ENCODE assay signal across 36 cellular contexts in genomic region chr11:103539166-103539565, GRCh38.
DNase-seq lines count a peak whose midpoint lies in the region; ATAC-seq, FAIRE-seq and TF ChIP-seq lines count a peak whose summit lies in the region.
"Had no signal": no experiment of that assay in that cellular context is flagged by ENCODE, and none has a peak within 500 bp of the region (broad histone marks: within the 10 kb centered on the region; RNA-seq: fewer than 3 reads in every experiment).

No MANE protein-coding gene starts in this region.

- H3K4me3 Mint-ChIP-seq in activated CD4-positive, alpha-beta T cell treated with anti-CD3 and anti-CD28 coated beads, Interleukin-2, amount 10 ng/mL, durations not matched to agents 24 days and 14 days = no peak overlapping the region
- H3K4me3 Mint-ChIP-seq: B cell; CD14-positive monocyte; CD4-positive, alpha-beta memory T cell; CD4-positive, alpha-beta T cell; CD4-positive, CD25-positive, alpha-beta regulatory T cell; CD8-positive, alpha-beta memory T cell; CD8-positive, alpha-beta T cell had no signal

- H2BK120ac ChIP-seq in IMR-90 (ENCODE audit: low read depth, low read length) = no peak overlapping the region

- no peak overlapping the region for H3K4me3 ChIP-seq in HepG2 (replicated peaks in 1 of 3; ENCODE audit: insufficient read depth in 1 of 3, low read depth in 2 of 3, low read length in 3 of 3)
- no peak overlapping the region for H3K4me3 ChIP-seq in right lobe of liver
- H3K4me3 ChIP-seq in A549 = no peak overlapping the region
- H3K4me3 ChIP-seq in IMR-90 (ENCODE audit: insufficient read depth, low read depth, low read length) = no peak overlapping the region
- no peak overlapping the region for H3K4me3 ChIP-seq in K562
- no peak overlapping the region for H3K4me3 ChIP-seq in brain microvascular endothelial cell (ENCODE audit: low read depth, low read length)
- H3K4me3 ChIP-seq: BLaER1; BLaER1 treated with 17β-estradiol and CSF1 and Interleukin-3, amounts not matched to agents 10 nM and 100 nM had no signal

- H3K36me3 Mint-ChIP-seq in activated CD4-positive, alpha-beta T cell treated with anti-CD3 and anti-CD28 coated beads, Interleukin-2, amount 10 ng/mL, durations not matched to agents 24 days and 14 days (ENCODE audit: low read depth) = no peaks in the 10 kb centered on the region
- H3K36me3 Mint-ChIP-seq: CD14-positive monocyte; CD4-positive, alpha-beta memory T cell; CD4-positive, CD25-positive, alpha-beta regulatory T cell; CD8-positive, alpha-beta memory T cell; CD8-positive, alpha-beta T cell had no signal

- no peak for TF ChIP-seq RAD21 in HepG2 (CRISPR knock-in tag; IDR thresholded peaks at IDR 0.05)
- no peak for TF ChIP-seq RAD21 in A549 (conservative IDR thresholded peaks at IDR 0.05 in 1 of 2, IDR thresholded peaks at IDR 0.05 in 1 of 2)
- no peak for TF ChIP-seq RAD21 in IMR-90 (IDR thresholded peaks at IDR 0.05; ENCODE audit: low read length)
- no peak for TF ChIP-seq RAD21 in K562 (CRISPR knock-in tag; conservative IDR thresholded peaks at IDR 0.05 in 1 of 2, IDR thresholded peaks at IDR 0.05 in 1 of 2)

- H3K27ac ChIP-seq in HepG2 (ENCODE audit: extremely low read length, insufficient read depth, low read length) (no peak overlapping the region), right lobe of liver (no peak overlapping the region), A549 (no peak overlapping the region), IMR-90 (ENCODE audit: insufficient read depth, low read length) (no peak overlapping the region), K562 (ENCODE audit: extremely low read depth, low read depth, low read length) (no peak overlapping the region), brain microvascular endothelial cell (no peak overlapping the region)
- H3K27ac ChIP-seq: 22Rv1; BLaER1; BLaER1 treated with 17β-estradiol and CSF1 and Interleukin-3, amounts not matched to agents 10 nM and 100 nM; C4-2B had no signal

- no peak overlapping the region for H2BK15ac ChIP-seq in IMR-90 (ENCODE audit: low read depth, low read length)

- H4K5ac ChIP-seq in IMR-90 (ENCODE audit: low read depth, low read length) = no peak overlapping the region

- no peak overlapping the region for H3K4ac ChIP-seq in IMR-90 (ENCODE audit: low read depth, low read length)

- no peak for FAIRE-seq in HepG2 (lab: Jason Lieb, UNC)
- no peak for FAIRE-seq in A549 (lab: Jason Lieb, UNC)
- no peak for FAIRE-seq in K562 (lab: Jason Lieb, UNC)
- FAIRE-seq: A204.1, D721Med had no signal

- H3K14ac ChIP-seq in IMR-90 (replicated peaks; ENCODE audit: low read depth, low read length) = no peak overlapping the region

- H3K56ac ChIP-seq in IMR-90 (ENCODE audit: extremely low read depth, insufficient read depth, low read length) = no peak overlapping the region

- peaks cover 21% of the 10 kb centered on the region for H3K9me3 ChIP-seq in HepG2 (ENCODE audit: low read length)
- H3K9me3 ChIP-seq in right lobe of liver = no peaks in the 10 kb centered on the region
- H3K9me3 ChIP-seq in A549 = peaks cover 9% of the 10 kb centered on the region; the same call in 2 of the 3 replicates
- H3K9me3 ChIP-seq in IMR-90 (ENCODE audit: control insufficient read depth, insufficient read depth, low read length) = no peaks in the 10 kb centered on the region
- no peaks in the 10 kb centered on the region; the same call in 1 of the 2 replicates for H3K9me3 ChIP-seq in K562 (replicated peaks; ENCODE audit: control insufficient read depth, insufficient read depth, low read depth, low read length)

- no peak overlapping the region for H2BK20ac ChIP-seq in IMR-90 (ENCODE audit: low read depth, low read length)

- TF ChIP-seq EP300 in HepG2 (IDR thresholded peaks at IDR 0.05; ENCODE audit: low read depth in 2 of 2, low read length in 2 of 2) (no peak), HepG2 (CRISPR knock-in tag; IDR thresholded peaks at IDR 0.05; ENCODE audit: borderline replicate concordance) (no peak), A549 (IDR thresholded peaks at IDR 0.05) (no peak), K562 (IDR thresholded peaks at IDR 0.05; ENCODE audit: low read length) (no peak)

- H4K20me1 ChIP-seq in HepG2 (ENCODE audit: insufficient read depth, low read length) (no peaks in the 10 kb centered on the region), IMR-90 (ENCODE audit: insufficient read depth, low read length) (no peaks in the 10 kb centered on the region), K562 (replicated peaks; ENCODE audit: control insufficient read depth, insufficient read depth, low read length) (no peaks in the 10 kb centered on the region)
- H4K20me1 ChIP-seq: BLaER1; BLaER1 treated with 17β-estradiol and CSF1 and Interleukin-3, amounts not matched to agents 10 nM and 100 nM had no signal

- no peak overlapping the region for H2AK9ac ChIP-seq in IMR-90 (replicated peaks; ENCODE audit: low read depth, low read length, poor library complexity)

- no peak for TF ChIP-seq CTCF in HepG2 (CRISPR knock-in tag; IDR thresholded peaks at IDR 0.05)
- TF ChIP-seq CTCF in right lobe of liver (IDR thresholded peaks at IDR 0.05) = no peak
- TF ChIP-seq CTCF in A549 (IDR thresholded peaks at IDR 0.05) = no peak
- TF ChIP-seq CTCF in IMR-90 (conservative IDR thresholded peaks at IDR 0.05; ENCODE audit: low read depth, low read length) = no peak
- TF ChIP-seq CTCF in K562 (IDR thresholded peaks at IDR 0.05 in 2 of 3, conservative IDR thresholded peaks at IDR 0.05 in 1 of 3; ENCODE audit: insufficient read depth in 2 of 3, low read depth in 1 of 3, low read length in 3 of 3) = no peak
- no peak for TF ChIP-seq CTCF in brain microvascular endothelial cell (IDR thresholded peaks at IDR 0.05; ENCODE audit: low read depth, low read length, missing control alignments)

- TF ChIP-seq POLR2A in HepG2 (IDR thresholded peaks at IDR 0.05; ENCODE audit: insufficient read depth in 1 of 2, low read depth in 2 of 2, low read length in 2 of 2) (no peak), right lobe of liver (IDR thresholded peaks at IDR 0.05) (no peak), A549 (IDR thresholded peaks at IDR 0.05; ENCODE audit: low read length) (no peak), IMR-90 (IDR thresholded peaks at IDR 0.05; ENCODE audit: low read depth, low read length) (no peak), K562 (conservative IDR thresholded peaks at IDR 0.05) (no peak)

- ATAC-seq in HepG2 (no peak), right lobe of liver (no peak), A549 (no peak), IMR-90 (ENCODE audit: low read depth) (no peak), K562 (no peak)
- ATAC-seq: CD8-positive, alpha-beta T cell had no signal

- intact Hi-C loops in HepG2 (cut with micrococcal nuclease; ENCODE audit: unreplicated experiment) = no loop called here
- intact Hi-C loops in right lobe of liver (cut with DNase I) = no loop called here
- intact Hi-C loops in IMR-90 (cut with micrococcal nuclease) = loop anchor here (2.0 to 5.0 kb wide), 2 partner anchors 212 to 337 kb away; no protein-coding TSS in a partner anchor
- intact Hi-C loops in K562 (cut with micrococcal nuclease) = no loop called here
- intact Hi-C loops in activated CD4-positive, alpha-beta T cell treated with anti-CD3 and anti-CD28 coated beads, Interleukin-2, amount 10 ng/mL, durations not matched to agents 24 days and 14 days (cut with micrococcal nuclease) = loop anchor here (5.0 kb wide), 1 partner anchor 212 kb away; no protein-coding TSS in a partner anchor

- H3K4me2 ChIP-seq in HepG2 (ENCODE audit: low read depth, low read length) = no peak overlapping the region
- H3K4me2 ChIP-seq in A549 = no peak overlapping the region
- no peak overlapping the region for H3K4me2 ChIP-seq in IMR-90 (ENCODE audit: low read depth, low read length)
- no peak overlapping the region for H3K4me2 ChIP-seq in K562 (ENCODE audit: insufficient read depth, low read length)
- H3K4me2 ChIP-seq: BLaER1; BLaER1 treated with 17β-estradiol and CSF1 and Interleukin-3, amounts not matched to agents 10 nM and 100 nM had no signal

- H3K27me3 ChIP-seq in HepG2 (ENCODE audit: control insufficient read depth in 1 of 2, insufficient read depth in 2 of 2, low read length in 2 of 2) (no peaks in the 10 kb centered on the region), right lobe of liver (no peaks in the 10 kb centered on the region), IMR-90 (ENCODE audit: control insufficient read depth, insufficient read depth, low read length) (no peaks in the 10 kb centered on the region), K562 (ENCODE audit: control insufficient read depth in 2 of 2, insufficient read depth in 2 of 2, low read length in 2 of 2) (no peaks in the 10 kb centered on the region), brain microvascular endothelial cell (replicated peaks) (no peaks in the 10 kb centered on the region)
- H3K27me3 ChIP-seq: BE2C; BLaER1; BLaER1 treated with 17β-estradiol and CSF1 and Interleukin-3, amounts not matched to agents 10 nM and 100 nM had no signal

- H3K9ac ChIP-seq in HepG2 (ENCODE audit: insufficient read depth, low read depth, low read length) = no peak overlapping the region
- H3K9ac ChIP-seq in IMR-90 (ENCODE audit: low read depth, low read length) = no peak overlapping the region
- no peak overlapping the region for H3K9ac ChIP-seq in K562 (ENCODE audit: insufficient read depth in 1 of 2, low read depth in 2 of 2, low read length in 2 of 2)
- H3K9ac ChIP-seq: BLaER1; BLaER1 treated with 17β-estradiol and CSF1 and Interleukin-3, amounts not matched to agents 10 nM and 100 nM had no signal

- H3K9me1 ChIP-seq in IMR-90 (ENCODE audit: insufficient read depth, low read length) (no peaks in the 10 kb centered on the region), K562 (ENCODE audit: control insufficient read depth, insufficient read depth, low read length) (no peaks in the 10 kb centered on the region)

- H3K27ac Mint-ChIP-seq in activated CD4-positive, alpha-beta T cell treated with anti-CD3 and anti-CD28 coated beads, Interleukin-2, amount 10 ng/mL, durations not matched to agents 24 days and 14 days = no peak overlapping the region
- H3K27ac Mint-ChIP-seq: B cell; CD14-positive monocyte; CD4-positive, alpha-beta memory T cell; CD4-positive, alpha-beta T cell; CD4-positive, CD25-positive, alpha-beta regulatory T cell; CD8-positive, alpha-beta memory T cell; CD8-positive, alpha-beta T cell had no signal

- H3K79me2 ChIP-seq in HepG2 (ENCODE audit: insufficient read depth, low read length) (no peaks in the 10 kb centered on the region), K562 (ENCODE audit: control insufficient read depth, insufficient read depth, low read length) (no peaks in the 10 kb centered on the region)

- H4K8ac ChIP-seq in IMR-90 (ENCODE audit: low read depth in 2 of 2, low read length in 2 of 2) = no peak overlapping the region

- H3K23ac ChIP-seq in IMR-90 (ENCODE audit: low read depth, low read length) = no peak overlapping the region

- H4K91ac ChIP-seq in IMR-90 (ENCODE audit: insufficient read depth, low read depth, low read length) = no peak overlapping the region

- no peak overlapping the region for H2BK5ac ChIP-seq in IMR-90 (ENCODE audit: low read depth, low read length, poor library complexity, severe bottlenecking)

- H3K36me3 ChIP-seq in HepG2 (replicated peaks in 1 of 2; ENCODE audit: control insufficient read depth in 1 of 2, insufficient read depth in 2 of 2, low read length in 2 of 2) (no peaks in the 10 kb centered on the region), right lobe of liver (no peaks in the 10 kb centered on the region), IMR-90 (ENCODE audit: control insufficient read depth, insufficient read depth, low read length) (no peaks in the 10 kb centered on the region), K562 (ENCODE audit: control insufficient read depth, insufficient read depth, low read length) (no peaks in the 10 kb centered on the region), brain microvascular endothelial cell (replicated peaks) (no peaks in the 10 kb centered on the region)
- H3K36me3 ChIP-seq: BE2C; BLaER1; BLaER1 treated with 17β-estradiol and CSF1 and Interleukin-3, amounts not matched to agents 10 nM and 100 nM had no signal

- no peaks in the 10 kb centered on the region for H3K4me1 Mint-ChIP-seq in activated CD4-positive, alpha-beta T cell treated with anti-CD3 and anti-CD28 coated beads, Interleukin-2, amount 10 ng/mL, durations not matched to agents 24 days and 14 days
- H3K4me1 Mint-ChIP-seq: B cell; CD14-positive monocyte; CD4-positive, alpha-beta memory T cell; CD4-positive, CD25-positive, alpha-beta regulatory T cell; CD8-positive, alpha-beta memory T cell had no signal

- no peak for DNase-seq in HepG2 (ENCODE audit: low spot score)
- no peak for DNase-seq in right lobe of liver
- no peak for DNase-seq in A549 (ENCODE audit: low read depth in 1 of 2, low spot score in 1 of 2)
- no peak for DNase-seq in IMR-90
- no peak for DNase-seq in K562 (ENCODE audit: extremely low read depth in 1 of 4, low spot score in 3 of 4)
- no peak for DNase-seq in brain microvascular endothelial cell
- no peak for DNase-seq in activated CD4-positive, alpha-beta T cell treated with anti-CD3 and anti-CD28 coated beads, Interleukin-2, amount 10 ng/mL, durations not matched to agents 24 days and 14 days
- DNase-seq in stimulated activated CD4-positive, alpha-beta T cell treated with anti-CD3 and anti-CD28 coated beads, Interleukin-4, amount 100 ng/mL, for 1 hour = no peak
- DNase-seq: 8988T; ACHN; AML-193; BE2C; C1 segment of cervical spinal cord; Caco-2; Calu3; CD4-positive, alpha-beta memory T cell; CD4-positive, alpha-beta T cell; CD4-positive, CD25-positive, alpha-beta regulatory T cell; CD8-positive, alpha-beta memory T cell; CD8-positive, alpha-beta T cell; COR-L47; DMS 273 treated with DMSO at 0.1 percent for 48 hours; DMS153; DMS53; DMS79; DMS79 treated with DMSO at 0.1 percent for 48 hours; DND-41; EL had no signal

- H2AK5ac ChIP-seq in IMR-90 (ENCODE audit: low read depth, low read length) = no peak overlapping the region

- no peaks in the 10 kb centered on the region for H3K79me1 ChIP-seq in IMR-90 (ENCODE audit: low read depth in 1 of 2, low read length in 2 of 2)

- in situ Hi-C loops in HepG2 (cut with HindIII; ENCODE audit: extremely low pct_ligation_motif_present, low pct_unique_long_range_greater_than_20kb) (no loop called here), IMR-90 (cut with MboI; ENCODE audit: low sequenced_read_pairs) (no loop called here), K562 (cut with MboI) (no loop called here), brain microvascular endothelial cell (cut with HindIII; ENCODE audit: low pct_ligation_motif_present, low sequenced_read_pairs) (no loop called here)

- no peaks in the 10 kb centered on the region for H3K4me1 ChIP-seq in HepG2 (ENCODE audit: insufficient read depth, low read length)
- H3K4me1 ChIP-seq in right lobe of liver = no peaks in the 10 kb centered on the region
- no peaks in the 10 kb centered on the region for H3K4me1 ChIP-seq in A549
- H3K4me1 ChIP-seq in IMR-90 (ENCODE audit: control insufficient read depth, insufficient read depth, low read length) = no peaks in the 10 kb centered on the region
- H3K4me1 ChIP-seq in K562 (replicated peaks in 1 of 2; ENCODE audit: control insufficient read depth in 2 of 2, insufficient read depth in 2 of 2, low read length in 2 of 2) = no peaks in the 10 kb centered on the region
- H3K4me1 ChIP-seq: BLaER1; BLaER1 treated with 17β-estradiol and CSF1 and Interleukin-3, amounts not matched to agents 10 nM and 100 nM; Caco-2 had no signal

- H3K18ac ChIP-seq in IMR-90 (ENCODE audit: low read depth, low read length) = no peak overlapping the region

- dilution Hi-C loops in IMR-90 (cut with HindIII; ENCODE audit: low sequenced_read_pairs, unreplicated experiment) = no loop called here

- BruUV-seq in HepG2 (replicated peaks; lab: Mats Ljungman, UMichigan) (no TSS peak), IMR-90 (replicated peaks; lab: Mats Ljungman, UMichigan) (no TSS peak), K562 (replicated peaks; lab: Mats Ljungman, UMichigan) (no TSS peak)

- no peaks in the 10 kb centered on the region for H3K27me3 Mint-ChIP-seq in activated CD4-positive, alpha-beta T cell treated with anti-CD3 and anti-CD28 coated beads, Interleukin-2, amount 10 ng/mL, durations not matched to agents 24 days and 14 days
- H3K27me3 Mint-ChIP-seq: B cell; CD4-positive, alpha-beta T cell; CD4-positive, CD25-positive, alpha-beta regulatory T cell had no signal

- no peak overlapping the region for H2AFZ ChIP-seq in HepG2 (ENCODE audit: low read length)
- H2AFZ ChIP-seq in IMR-90 (replicated peaks; ENCODE audit: low read length, poor library complexity) = no peak overlapping the region
- no peak overlapping the region for H2AFZ ChIP-seq in K562 (ENCODE audit: low read depth, low read length)

- no peaks in the 10 kb centered on the region for H3K9me3 Mint-ChIP-seq in activated CD4-positive, alpha-beta T cell treated with anti-CD3 and anti-CD28 coated beads, Interleukin-2, amount 10 ng/mL, durations not matched to agents 24 days and 14 days

- CTCF ChIA-PET in HepG2 (lab: Yijun Ruan, JAX; ENCODE audit: low intra/inter-chr PET ratio, low total read pairs) = no interaction called here
- CTCF ChIA-PET in A549 (lab: Yijun Ruan, JAX) = interaction anchor here (2.4 kb wide), 1 partner anchor 9 kb away, joined by 15 read pairs; no protein-coding TSS in a partner anchor
- CTCF ChIA-PET in IMR-90 (lab: Yijun Ruan, JAX) = interaction anchor here (0.7 to 1.8 kb wide), 3 partner anchors 10 to 20 kb away, joined by 3 to 6 read pairs (median 4); no protein-coding TSS in a partner anchor
- CTCF ChIA-PET in K562 (lab: Yijun Ruan, JAX; ENCODE audit: low intra/inter-chr PET ratio) = no interaction called here

- POLR2A ChIA-PET in HepG2 (lab: Yijun Ruan, JAX) (no interaction called here), A549 (lab: Yijun Ruan, JAX) (no interaction called here), IMR-90 (lab: Charles Lee; ENCODE audit: unreplicated experiment) (no interaction called here), K562 (lab: Yijun Ruan, JAX) (no interaction called here)

Comparison
In these comparisons a context has a peak if more than half of its experiments do, and no peak if none do; other contexts are left out.
1. CTCF ChIA-PET loops: an anchor here in A549 (2.4 kb wide) and IMR-90 (0.7 to 1.8 kb wide); none called in HepG2 and K562.
2. intact Hi-C loops: an anchor here in IMR-90 (2.0 to 5.0 kb wide) and activated CD4-positive, alpha-beta T cell treated with anti-CD3 and anti-CD28 coated beads, Interleukin-2, amount 10 ng/mL, durations not matched to agents 24 days and 14 days (5.0 kb wide); none called in HepG2, right lobe of liver and K562.
3. Of the 241 proteins assayed by ChIP-seq in both HepG2 and K562: peak only in HepG2: none; only in K562: none; in both: MAFF and MAFK; in neither: 239.